ENCODE assay signal across 8 cellular contexts in the genomic region with DNA sequence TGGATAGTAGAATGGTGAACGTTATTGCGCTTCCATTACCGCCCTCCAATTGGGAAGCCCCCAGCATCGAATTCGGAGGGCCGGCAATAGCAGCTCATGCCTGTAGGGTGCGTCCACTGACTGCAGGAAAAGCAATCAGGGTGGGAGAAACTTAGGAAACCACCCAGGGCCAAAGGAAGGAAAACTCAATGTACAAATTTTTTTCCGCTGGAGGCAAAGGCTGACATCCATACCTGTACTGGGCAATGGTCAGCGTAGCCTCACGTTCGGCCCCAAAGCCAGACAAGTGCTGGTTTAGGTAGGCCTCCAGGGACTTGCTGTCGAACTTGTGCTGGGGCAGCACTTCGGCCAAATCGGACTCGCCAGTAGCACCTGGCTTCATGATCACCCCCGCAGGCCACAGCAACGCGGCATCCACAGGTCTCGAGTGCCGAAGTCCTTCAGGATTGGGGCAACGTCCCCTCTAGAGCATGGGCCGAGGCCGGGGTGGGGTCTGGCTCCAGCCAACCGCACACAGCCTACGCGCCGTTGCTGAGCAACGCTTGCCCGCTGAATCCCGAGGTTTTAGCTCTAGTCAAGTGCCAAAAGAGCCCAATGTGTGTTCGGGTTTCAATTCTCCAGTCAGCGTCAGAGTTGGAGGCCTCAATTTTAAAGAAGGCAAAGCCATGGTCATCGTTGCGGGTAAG. TPM values are rescaled to one million over a fixed set of nuclear protein-coding genes. Genes with fewer than 3 reads are reported as not detected.
DNase-seq lines count a peak whose midpoint lies in the region; ATAC-seq and TF ChIP-seq lines count a peak whose summit lies in the region.

A gene with protein sequence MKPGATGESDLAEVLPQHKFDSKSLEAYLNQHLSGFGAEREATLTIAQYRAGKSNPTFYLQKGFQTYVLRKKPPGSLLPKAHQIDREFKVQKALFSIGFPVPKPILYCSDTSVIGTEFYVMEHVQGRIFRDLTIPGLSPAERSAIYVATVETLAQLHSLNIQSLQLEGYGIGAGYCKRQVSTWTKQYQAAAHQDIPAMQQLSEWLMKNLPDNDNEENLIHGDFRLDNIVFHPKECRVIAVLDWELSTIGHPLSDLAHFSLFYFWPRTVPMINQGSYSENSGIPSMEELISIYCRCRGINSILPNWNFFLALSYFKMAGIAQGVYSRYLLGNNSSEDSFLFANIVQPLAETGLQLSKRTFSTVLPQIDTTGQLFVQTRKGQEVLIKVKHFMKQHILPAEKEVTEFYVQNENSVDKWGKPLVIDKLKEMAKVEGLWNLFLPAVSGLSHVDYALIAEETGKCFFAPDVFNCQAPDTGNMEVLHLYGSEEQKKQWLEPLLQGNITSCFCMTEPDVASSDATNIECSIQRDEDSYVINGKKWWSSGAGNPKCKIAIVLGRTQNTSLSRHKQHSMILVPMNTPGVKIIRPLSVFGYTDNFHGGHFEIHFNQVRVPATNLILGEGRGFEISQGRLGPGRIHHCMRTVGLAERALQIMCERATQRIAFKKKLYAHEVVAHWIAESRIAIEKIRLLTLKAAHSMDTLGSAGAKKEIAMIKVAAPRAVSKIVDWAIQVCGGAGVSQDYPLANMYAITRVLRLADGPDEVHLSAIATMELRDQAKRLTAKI (minus strand): TSS at position 440 of the 686 bp plus-strand sequence. CDS start 58 bp downstream, at position 382.

- DNase-seq in DMS 273 treated with DMSO at 0.1 percent for 48 hours (lab: John Stamatoyannopoulos, UW) = peak; percentile 90
- peak; percentile 75 for DNase-seq in NCI-H82 treated with DMSO at 0.1 percent for 48 hours (lab: John Stamatoyannopoulos, UW; ENCODE audit: unreplicated experiment)
- DNase-seq in activated T-cell treated with anti-CD3 and anti-CD28 coated beads, Interleukin-2, amount 50 U/mL, for 4 hours = peak; percentile 5
- no peak for DNase-seq in esophagus squamous epithelium (lab: John Stamatoyannopoulos, UW)

- H3K4me1 ChIP-seq in esophagus squamous epithelium = peaks cover 0 to 62% (median 20%) of the 10 kb centered on the region in 3 donors
- peaks cover 4% of the 10 kb centered on the region for H3K4me1 ChIP-seq in mucosa of stomach (ENCODE audit: control insufficient read depth, insufficient read depth, low read length)
- peaks cover 3 to 54% (median 39%) of the 10 kb centered on the region in 5 donors for H3K4me1 ChIP-seq in subcutaneous abdominal adipose tissue (ENCODE audit: control insufficient read depth in 5 of 5, insufficient read depth in 5 of 5, low read length in 5 of 5)

- TF ChIP-seq POLR2A in esophagus squamous epithelium (IDR thresholded peaks at IDR 0.05) = peak in 1 of 4 donors; percentile 13

- ATAC-seq in GM19452 (IDR thresholded peaks at IDR 0.05; ENCODE audit: unreplicated experiment) (peak; percentile 62), HG03521 (IDR thresholded peaks at IDR 0.05; ENCODE audit: unreplicated experiment) (peak; percentile 53)
- ATAC-seq in activated T-cell treated with anti-CD3 and anti-CD28 coated beads, Interleukin-2, amount 50 U/mL, for 4 hours = peak; percentile 17 to 29

- peaks cover 43% of the 10 kb centered on the region for H3K4me1 Mint-ChIP-seq in activated T-cell treated with anti-CD3 and anti-CD28 coated beads, Interleukin-2, amount 50 U/mL, for 4 hours (ENCODE audit: low read depth)

- H3K9me3 Mint-ChIP-seq in activated T-cell treated with anti-CD3 and anti-CD28 coated beads, Interleukin-2, amount 50 U/mL, for 4 hours = no peaks in the 10 kb centered on the region

- peak in 5 of 6 experiments; percentile 34 to 64 (median 58) for TF ChIP-seq CTCF in esophagus squamous epithelium (IDR thresholded peaks at IDR 0.05)

- H3K4me3 ChIP-seq in esophagus squamous epithelium (peak within 1 kb of the TSS; percentile 71 to 92 (median 84)), mucosa of stomach (ENCODE audit: low read length) (peak within 1 kb of the TSS; percentile 84), subcutaneous abdominal adipose tissue (ENCODE audit: low read depth in 1 of 5, low read length in 5 of 5) (peak within 1 kb of the TSS; percentile 77 to 97 (median 92))

- H3K4me3 Mint-ChIP-seq in activated T-cell treated with anti-CD3 and anti-CD28 coated beads, Interleukin-2, amount 50 U/mL, for 4 hours = peak within 1 kb of the TSS; percentile 98

- no peaks in the 10 kb centered on the region for H3K27me3 Mint-ChIP-seq in activated T-cell treated with anti-CD3 and anti-CD28 coated beads, Interleukin-2, amount 50 U/mL, for 4 hours (ENCODE audit: low read depth)

- intact Hi-C loops in esophagus squamous epithelium (cut with DNase I) = no loop called here

- H3K27ac ChIP-seq in esophagus squamous epithelium (peak within 1 kb of the TSS; percentile 87 to 97 (median 93)), subcutaneous abdominal adipose tissue (ENCODE audit: low read depth, low read length) (peak within 1 kb of the TSS; percentile 92)

- 0% methylated on average over 3 to 33 of the region's 34 CpGs for WGBS in esophagus squamous epithelium, 2 donors

- peak within 1 kb of the TSS; percentile 93 for H3K9ac ChIP-seq in mucosa of stomach (ENCODE audit: low read length)
- H3K9ac ChIP-seq in subcutaneous abdominal adipose tissue (ENCODE audit: low read length in 5 of 5) = peak within 1 kb of the TSS; percentile 82 to 93 (median 89)

- H3K36me3 ChIP-seq in esophagus squamous epithelium = no peaks in the 10 kb centered on the region
- no peaks in the 10 kb centered on the region for H3K36me3 ChIP-seq in mucosa of stomach (ENCODE audit: control insufficient read depth, insufficient read depth, low read length)
- no peaks in the 10 kb centered on the region for H3K36me3 ChIP-seq in subcutaneous abdominal adipose tissue (ENCODE audit: control insufficient read depth in 5 of 5, insufficient read depth in 5 of 5, low read length in 5 of 5)

- H3K27me3 ChIP-seq in esophagus squamous epithelium = no peaks in the 10 kb centered on the region
- H3K27me3 ChIP-seq in mucosa of stomach (ENCODE audit: control insufficient read depth, insufficient read depth, low read length) = no peaks in the 10 kb centered on the region
- no peaks in the 10 kb centered on the region for H3K27me3 ChIP-seq in subcutaneous abdominal adipose tissue (ENCODE audit: control insufficient read depth in 5 of 5, insufficient read depth in 4 of 5, low read length in 5 of 5)

- H3K9me3 ChIP-seq in esophagus squamous epithelium (no peaks in the 10 kb centered on the region), mucosa of stomach (ENCODE audit: control insufficient read depth, low read length) (no peaks in the 10 kb centered on the region), subcutaneous abdominal adipose tissue (ENCODE audit: control insufficient read depth in 5 of 5, low read length in 5 of 5) (no peaks in the 10 kb centered on the region)

- peaks cover 3% of the 10 kb centered on the region for H3K36me3 Mint-ChIP-seq in activated T-cell treated with anti-CD3 and anti-CD28 coated beads, Interleukin-2, amount 50 U/mL, for 4 hours (ENCODE audit: insufficient read depth)

RNA-seq across cellular contexts. Expression of the gene that starts here (rescaled TPM):
- 10 to 100 TPM in 2 of 3 donors, 1 to 10 TPM in 1; 6.5 to 12.1 (median 10.8) TPM for total RNA-seq in activated T-cell treated with anti-CD3 and anti-CD28 coated beads, Interleukin-2, amount 50 U/mL, for 4 hours
- total RNA-seq in esophagus squamous epithelium = 10 to 100 TPM in 1 of 4 donors, 1 to 10 TPM in 3; 3.9 to 20.4 (median 7.0) TPM
